In genomic region chr20:37158248-37158647, GRCh38 we compare ENCODE assay signal across 29 cellular contexts.
"Had no signal": no experiment of that assay in that cellular context is flagged by ENCODE, and none has a peak within 500 bp of the region (broad histone marks: within the 10 kb centered on the region; RNA-seq: fewer than 3 reads in every experiment).

No MANE protein-coding gene starts in this region.

- H3K4me3 ChIP-seq: neural progenitor cell, ovary, psoas muscle, right lobe of liver, sigmoid colon, suprapubic skin, testis, tibial nerve, upper lobe of left lung, vagina had no signal

- H3K4me1 Mint-ChIP-seq: natural killer cell; nephron; stimulated activated effector memory CD8-positive, alpha-beta T cell treated with anti-CD3 and anti-CD28 coated beads, Interleukin-12 subunit alpha, Interleukin-12 subunit beta, amount 100 ng/mL, for 72 hours; stimulated activated naive CD8-positive, alpha-beta T cell treated with anti-CD3 and anti-CD28 coated beads, Interleukin-15, amount 100 ng/mL, for 72 hours had no signal

- H3K27me3 ChIP-seq: neural progenitor cell, ovary, right lobe of liver, sigmoid colon, suprapubic skin, testis, tibial nerve, upper lobe of left lung, vagina had no signal

- H3K79me2 ChIP-seq: parathyroid adenoma had no signal

- H3K36me3 Mint-ChIP-seq: natural killer cell; stimulated activated effector memory CD8-positive, alpha-beta T cell treated with anti-CD3 and anti-CD28 coated beads, Interleukin-12 subunit alpha, Interleukin-12 subunit beta, amount 100 ng/mL, for 72 hours had no signal

- DNase-seq: natural killer cell; occipital lobe; ovary; posterior cingulate gyrus; psoas muscle; right cardiac atrium; right lobe of liver; sigmoid colon; small intestine; stimulated activated CD4-positive, alpha-beta T cell treated with anti-CD3 and anti-CD28 coated beads, Interleukin-15, amount 100 ng/mL, for 24 hours; stimulated activated CD4-positive, alpha-beta T cell treated with anti-CD3 and anti-CD28 coated beads, Interleukin-2, amount 100 ng/mL, for 24 hours; stimulated activated CD4-positive, alpha-beta T cell treated with anti-CD3 and anti-CD28 coated beads, Interleukin-2, amount 100 ng/mL, for 48 hours; stimulated activated CD4-positive, alpha-beta T cell treated with anti-CD3 and anti-CD28 coated beads, Interleukin-4, amount 100 ng/mL, for 24 hours; stimulated activated naive CD4-positive, alpha-beta T cell; stimulated activated naive CD8-positive, alpha-beta T cell treated with anti-CD3 and anti-CD28 coated beads, Interleukin-15, amount 100 ng/mL, for 72 hours; stimulated activated naive CD8-positive, alpha-beta T cell treated with anti-CD3 and anti-CD28 coated beads, Interleukin-15, Interleukin-2, amounts not matched to agents 100 U/mL and 50 U/mL, for 24 hours; substantia nigra; testis; trophoblast cell; upper lobe of left lung had no signal

- H2AFZ ChIP-seq: neural progenitor cell, parathyroid adenoma had no signal

- H3K27ac Mint-ChIP-seq: natural killer cell; neural progenitor cell; progenitor cell of endocrine pancreas; stimulated activated effector memory CD8-positive, alpha-beta T cell treated with anti-CD3 and anti-CD28 coated beads, Interleukin-12 subunit alpha, Interleukin-12 subunit beta, amount 100 ng/mL, for 72 hours; stimulated activated naive CD8-positive, alpha-beta T cell treated with anti-CD3 and anti-CD28 coated beads, Interleukin-15, amount 100 ng/mL, for 72 hours had no signal

- H3K4me1 ChIP-seq: neural progenitor cell, parathyroid adenoma, psoas muscle, sigmoid colon, testis, tibial nerve, upper lobe of left lung had no signal

- H3K4me2 ChIP-seq: neural progenitor cell had no signal

- H3K9ac ChIP-seq: neural progenitor cell, parathyroid adenoma had no signal

- H3K9me3 ChIP-seq: ovary, psoas muscle, right lobe of liver, sigmoid colon, suprapubic skin, testis, tibial nerve, upper lobe of left lung, vagina had no signal

- H3K36me3 ChIP-seq: neural progenitor cell, ovary, right lobe of liver, suprapubic skin, upper lobe of left lung, vagina had no signal

- H3K9me3 Mint-ChIP-seq: natural killer cell; nephron; neural progenitor cell; stimulated activated effector memory CD8-positive, alpha-beta T cell treated with anti-CD3 and anti-CD28 coated beads, Interleukin-12 subunit alpha, Interleukin-12 subunit beta, amount 100 ng/mL, for 72 hours; stimulated activated naive CD8-positive, alpha-beta T cell treated with anti-CD3 and anti-CD28 coated beads, Interleukin-15, amount 100 ng/mL, for 72 hours had no signal

- FAIRE-seq: small intestine, urothelium cell line had no signal

- H3K27ac ChIP-seq: neural progenitor cell, ovary, parathyroid adenoma, psoas muscle, right lobe of liver, sigmoid colon, suprapubic skin, testis, tibial nerve, upper lobe of left lung, vagina had no signal

- ATAC-seq: natural killer cell; psoas muscle; right cardiac atrium; right lobe of liver; stimulated activated effector memory CD8-positive, alpha-beta T cell treated with anti-CD3 and anti-CD28 coated beads, Interleukin-12 subunit alpha, Interleukin-12 subunit beta, amount 100 ng/mL, for 72 hours; stimulated activated naive CD8-positive, alpha-beta T cell treated with anti-CD3 and anti-CD28 coated beads, Interleukin-15, amount 100 ng/mL, for 72 hours; stimulated activated naive CD8-positive, alpha-beta T cell treated with anti-CD3 and anti-CD28 coated beads, Interleukin-15, Interleukin-2, amounts not matched to agents 100 U/mL and 50 U/mL, for 24 hours had no signal

- H3K4me3 Mint-ChIP-seq: natural killer cell; nephron; neural progenitor cell; stimulated activated effector memory CD8-positive, alpha-beta T cell treated with anti-CD3 and anti-CD28 coated beads, Interleukin-12 subunit alpha, Interleukin-12 subunit beta, amount 100 ng/mL, for 72 hours; stimulated activated naive CD8-positive, alpha-beta T cell treated with anti-CD3 and anti-CD28 coated beads, Interleukin-15, amount 100 ng/mL, for 72 hours had no signal

- H3K27me3 Mint-ChIP-seq: stimulated activated naive CD8-positive, alpha-beta T cell treated with anti-CD3 and anti-CD28 coated beads, Interleukin-15, amount 100 ng/mL, for 72 hours had no signal
